13 cellular contexts compared by ENCODE assay signal in genomic region chr2:98734157-98734556, GRCh38. TPM values are rescaled to one million over a fixed set of nuclear protein-coding genes. Genes with fewer than 3 reads are reported as not detected.
A peak's percentile ranks its signal among the peaks of the same experiment; 100 is the strongest.
DNase-seq lines count a peak whose midpoint lies in the region; ATAC-seq and TF ChIP-seq lines count a peak whose summit lies in the region.
"Had no signal": no experiment of that assay in that cellular context is flagged by ENCODE, and none has a peak within 500 bp of the region (broad histone marks: within the 10 kb centered on the region; RNA-seq: fewer than 3 reads in every experiment).

No MANE protein-coding gene starts in this region.

- no peak for ATAC-seq in CD4-positive, CD25-positive, alpha-beta regulatory T cell (ENCODE audit: low read depth in 2 of 2)
- ATAC-seq in memory B cell (ENCODE audit: low read depth) (no peak), HG03378 (IDR thresholded peaks at IDR 0.05; ENCODE audit: unreplicated experiment) (no peak)
- ATAC-seq: GM23338, WTC11 had no signal

- H3K4me1 ChIP-seq in CD4-positive, CD25-positive, alpha-beta regulatory T cell (ENCODE audit: control insufficient read depth, insufficient read depth, low read length, poor library complexity, severe bottlenecking) = peaks cover 38% of the 10 kb centered on the region
- H3K4me1 ChIP-seq in DOHH2 (ENCODE audit: control insufficient read depth, low read length) = peaks cover 34% of the 10 kb centered on the region
- H3K4me1 ChIP-seq in MM.1S (ENCODE audit: low read length) = peaks cover 11% of the 10 kb centered on the region

- H3K27ac ChIP-seq in CD4-positive, CD25-positive, alpha-beta regulatory T cell (ENCODE audit: insufficient read depth, low read length, poor library complexity, severe bottlenecking) = peak overlapping the region; percentile 61
- H3K27ac ChIP-seq in DOHH2 (ENCODE audit: low read depth, low read length) (no peak overlapping the region), MM.1S (ENCODE audit: low read length) (no peak overlapping the region)
- H3K27ac ChIP-seq: suprapubic skin had no signal

- H3K36me3 ChIP-seq in CD4-positive, CD25-positive, alpha-beta regulatory T cell (ENCODE audit: control insufficient read depth, insufficient read depth, low read length) = no peaks in the 10 kb centered on the region
- H3K36me3 ChIP-seq in DOHH2 (ENCODE audit: control insufficient read depth, low read length) (no peaks in the 10 kb centered on the region), MM.1S (replicated peaks; ENCODE audit: insufficient read depth, low read length) (no peaks in the 10 kb centered on the region)
- H3K36me3 ChIP-seq: suprapubic skin had no signal

- intact Hi-C loops in activated CD4-positive, alpha-beta memory T cell treated with anti-CD3 and anti-CD28 coated beads for 36 hours (cut with micrococcal nuclease) = loop anchor here (1.0 to 10.0 kb wide), 6 partner anchors 27 to 603 kb away; partner anchors contain the start of genes EIF5B, LIPT1, TSGA10 and TXNDC9

- H3F3A ChIP-seq in DOHH2 (ENCODE audit: control insufficient read depth, insufficient read depth) (peaks cover under 1% of the 10 kb centered on the region; the same call in 1 of the 2 replicates), MM.1S (ENCODE audit: insufficient read depth, low read length) (no peaks in the 10 kb centered on the region; the same call in 1 of the 2 replicates)

- peaks cover 0 to 1% (median 0%) of the 10 kb centered on the region in 7 donors for H3K9me3 Mint-ChIP-seq in CD4-positive, CD25-positive, alpha-beta regulatory T cell
- H3K9me3 Mint-ChIP-seq in activated CD4-positive, alpha-beta memory T cell treated with anti-CD3 and anti-CD28 coated beads for 36 hours = no peaks in the 10 kb centered on the region
- H3K9me3 Mint-ChIP-seq in memory B cell = no peaks in the 10 kb centered on the region
- H3K9me3 Mint-ChIP-seq: GM23338 had no signal

- H3K4me2 ChIP-seq in DOHH2 (ENCODE audit: low read length) = peak overlapping the region; percentile 31; the same call in 1 of the 2 replicates
- no peak overlapping the region for H3K4me2 ChIP-seq in MM.1S (ENCODE audit: low read depth, low read length)
- H3K4me2 ChIP-seq: GM23338 had no signal

- CTCF ChIA-PET in activated CD4-positive, alpha-beta memory T cell treated with anti-CD3 and anti-CD28 coated beads for 36 hours (lab: Charles Lee) = interaction anchor here (2.0 kb wide), 1 partner anchor 24 kb away, joined by 8 read pairs; no protein-coding TSS in a partner anchor

- no peak for DNase-seq in CD4-positive, CD25-positive, alpha-beta regulatory T cell
- no peak for DNase-seq in activated CD4-positive, alpha-beta memory T cell treated with anti-CD3 and anti-CD28 coated beads for 36 hours
- DNase-seq in memory B cell (ENCODE audit: low spot score in 2 of 2) (no peak), NCI-H1417 (lab: John Stamatoyannopoulos, UW) (no peak), NCI-H2029 treated with DMSO at 0.1 percent for 48 hours (lab: John Stamatoyannopoulos, UW) (no peak), MM.1S (no peak)
- DNase-seq: activated effector memory CD4-positive, alpha-beta T cell treated with anti-CD3 and anti-CD28 coated beads, Interleukin-2, amount 50 U/mL, for 16 hours; NK-92 treated with Interleukin-12 subunit alpha and Interleukin-12 subunit beta, amount 100 ng/mL, for 24 hours had no signal

- H3K9me2 ChIP-seq in DOHH2 (replicated peaks; ENCODE audit: control insufficient read depth, low read length) = no peaks in the 10 kb centered on the region
- H3K9me2 ChIP-seq in MM.1S (replicated peaks; ENCODE audit: insufficient read depth, low read length) = no peaks in the 10 kb centered on the region

- TF ChIP-seq CTCF in DOHH2 (IDR thresholded peaks at IDR 0.05; ENCODE audit: low read depth, low read length, poor library complexity, severe bottlenecking) (no peak), MM.1S (IDR thresholded peaks at IDR 0.05; ENCODE audit: low read length) (no peak)

- H3K79me2 ChIP-seq in DOHH2 (ENCODE audit: control insufficient read depth, low read length) (no peaks in the 10 kb centered on the region), MM.1S (ENCODE audit: low read length) (no peaks in the 10 kb centered on the region)

- peaks cover 1% of the 10 kb centered on the region for H3K27me3 ChIP-seq in CD4-positive, CD25-positive, alpha-beta regulatory T cell (ENCODE audit: control insufficient read depth, insufficient read depth, low read length)
- H3K27me3 ChIP-seq in DOHH2 (ENCODE audit: control insufficient read depth, low read length) (peaks cover 34% of the 10 kb centered on the region), MM.1S (replicated peaks; ENCODE audit: insufficient read depth, low read length) (no peaks in the 10 kb centered on the region)
- H3K27me3 ChIP-seq: suprapubic skin had no signal

- H4K20me1 ChIP-seq in DOHH2 (ENCODE audit: control insufficient read depth, insufficient read depth, low read depth, low read length) (no peaks in the 10 kb centered on the region), MM.1S (ENCODE audit: insufficient read depth, low read length) (no peaks in the 10 kb centered on the region)

- H3K27me3 Mint-ChIP-seq in CD4-positive, CD25-positive, alpha-beta regulatory T cell = no peaks in the 10 kb centered on the region
- H3K27me3 Mint-ChIP-seq in activated CD4-positive, alpha-beta memory T cell treated with anti-CD3 and anti-CD28 coated beads for 36 hours = no peaks in the 10 kb centered on the region
- H3K27me3 Mint-ChIP-seq in memory B cell = peaks cover 2% of the 10 kb centered on the region

- POLR2A ChIA-PET in activated CD4-positive, alpha-beta memory T cell treated with anti-CD3 and anti-CD28 coated beads for 36 hours (lab: Charles Lee) = interaction anchor here (0.9 to 5.2 kb wide), 5 partner anchors 11 to 38 kb away, joined by 3 to 28 read pairs (median 4); no protein-coding TSS in a partner anchor

- H3K4me3 ChIP-seq in CD4-positive, CD25-positive, alpha-beta regulatory T cell (ENCODE audit: low read depth, low read length) = peak overlapping the region; percentile 52
- H3K4me3 ChIP-seq in DOHH2 (ENCODE audit: low read length) = no peak overlapping the region
- no peak overlapping the region for H3K4me3 ChIP-seq in MM.1S (ENCODE audit: low read length)
- H3K4me3 ChIP-seq: GM23338, suprapubic skin had no signal

- H3K9ac ChIP-seq in MM.1S (ENCODE audit: low read length) = no peak overlapping the region

- H2AFZ ChIP-seq in MM.1S (ENCODE audit: low read length) = no peak overlapping the region
- H2AFZ ChIP-seq: GM23338 had no signal

- H3K27ac Mint-ChIP-seq in CD4-positive, CD25-positive, alpha-beta regulatory T cell = peak overlapping the region; percentile 90 to 96 (median 94)
- peak overlapping the region; percentile 90 for H3K27ac Mint-ChIP-seq in activated CD4-positive, alpha-beta memory T cell treated with anti-CD3 and anti-CD28 coated beads for 36 hours
- H3K27ac Mint-ChIP-seq in memory B cell = peak overlapping the region; percentile 53
- H3K27ac Mint-ChIP-seq: GM23338, WTC11 had no signal

- peak overlapping the region; percentile 88 to 94 (median 94) for H3K4me3 Mint-ChIP-seq in CD4-positive, CD25-positive, alpha-beta regulatory T cell
- H3K4me3 Mint-ChIP-seq in activated CD4-positive, alpha-beta memory T cell treated with anti-CD3 and anti-CD28 coated beads for 36 hours = peak overlapping the region; percentile 67
- no peak overlapping the region for H3K4me3 Mint-ChIP-seq in memory B cell
- H3K4me3 Mint-ChIP-seq: GM23338, WTC11 had no signal

- H3K36me3 Mint-ChIP-seq in CD4-positive, CD25-positive, alpha-beta regulatory T cell = no peaks in the 10 kb centered on the region
- H3K36me3 Mint-ChIP-seq in activated CD4-positive, alpha-beta memory T cell treated with anti-CD3 and anti-CD28 coated beads for 36 hours = peaks cover 10% of the 10 kb centered on the region
- peaks cover 2% of the 10 kb centered on the region for H3K36me3 Mint-ChIP-seq in memory B cell
- H3K36me3 Mint-ChIP-seq: WTC11 had no signal

- peaks cover 27 to 75% (median 43%) of the 10 kb centered on the region in 4 donors for H3K4me1 Mint-ChIP-seq in CD4-positive, CD25-positive, alpha-beta regulatory T cell
- peaks cover 65% of the 10 kb centered on the region for H3K4me1 Mint-ChIP-seq in activated CD4-positive, alpha-beta memory T cell treated with anti-CD3 and anti-CD28 coated beads for 36 hours (ENCODE audit: low read depth)
- peaks cover 26% of the 10 kb centered on the region for H3K4me1 Mint-ChIP-seq in memory B cell

- H3K9me3 ChIP-seq in CD4-positive, CD25-positive, alpha-beta regulatory T cell (ENCODE audit: control insufficient read depth in 2 of 2, low read length in 2 of 2) = no peaks in the 10 kb centered on the region
- H3K9me3 ChIP-seq in DOHH2 (ENCODE audit: control insufficient read depth, insufficient read depth, low read length) = no peaks in the 10 kb centered on the region
- no peaks in the 10 kb centered on the region for H3K9me3 ChIP-seq in MM.1S (replicated peaks; ENCODE audit: insufficient read depth, low read length)
- H3K9me3 ChIP-seq: suprapubic skin had no signal

RNA-seq across cellular contexts. Expression of gene MGAT4A, which starts 3.2 kb away (rescaled TPM):
- total RNA-seq in CD4-positive, CD25-positive, alpha-beta regulatory T cell = 105 TPM
- 100 to 1,000 TPM; 101 to 143 (median 129) TPM for polyA plus RNA-seq in CD4-positive, CD25-positive, alpha-beta regulatory T cell
- total RNA-seq in activated CD4-positive, alpha-beta memory T cell treated with anti-CD3 and anti-CD28 coated beads for 36 hours = 10 to 100 TPM; 71.9 to 76.7 TPM
